In the genomic region with DNA sequence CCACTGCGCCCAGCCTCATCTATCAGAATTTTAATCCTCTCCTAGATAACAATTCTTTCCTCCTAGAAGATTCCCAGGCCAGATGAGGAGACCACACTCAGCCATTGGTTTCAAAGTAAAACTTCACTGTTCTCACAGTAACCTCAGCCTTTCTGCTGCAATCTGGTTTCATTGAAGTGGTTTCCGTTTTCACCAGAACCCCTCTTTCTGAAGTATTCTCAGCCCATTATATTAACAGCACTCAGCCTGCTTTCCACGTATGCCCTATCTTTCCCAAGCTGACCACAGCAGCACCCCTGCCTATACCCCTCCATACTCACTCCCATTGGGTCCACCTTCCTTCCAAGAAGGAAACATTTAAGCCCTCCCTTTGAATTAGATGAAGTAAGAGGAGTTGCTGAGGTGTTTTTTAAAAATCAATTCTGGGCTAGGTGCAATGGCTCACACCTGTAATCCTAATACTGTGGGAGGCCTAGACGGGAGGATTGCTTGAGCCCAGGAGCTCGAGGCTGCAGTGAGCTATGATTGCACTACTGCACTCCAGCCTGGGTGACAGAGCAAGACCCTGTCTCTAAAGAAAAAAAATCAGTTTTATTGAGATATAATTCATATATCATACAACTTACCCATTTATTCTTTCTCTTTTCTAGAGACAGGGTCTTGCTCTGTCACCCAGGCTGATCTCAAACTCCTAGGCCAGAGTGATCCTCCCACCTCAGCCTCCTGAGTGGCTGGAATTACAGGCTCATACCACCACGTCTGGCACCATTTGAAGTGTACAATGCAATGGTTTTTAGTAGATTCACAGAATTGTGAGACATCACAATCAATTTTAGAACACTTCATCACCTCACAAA, we compare ENCODE assay signal across 13 cellular contexts. TPM values are rescaled to one million over a fixed set of nuclear protein-coding genes. Genes with fewer than 3 reads are reported as not detected.
DNase-seq lines count a peak whose midpoint lies in the region; ATAC-seq, FAIRE-seq and TF ChIP-seq lines count a peak whose summit lies in the region.
"Had no signal": no experiment of that assay in that cellular context is flagged by ENCODE, and none has a peak within 500 bp of the region (broad histone marks: within the 10 kb centered on the region; RNA-seq: fewer than 3 reads in every experiment).

No MANE protein-coding gene starts in this region.

- TF ChIP-seq EP300 in K562 (IDR thresholded peaks at IDR 0.05; ENCODE audit: low read length), result no peak

- TF ChIP-seq POLR2A in breast epithelium (IDR thresholded peaks at IDR 0.05) (no peak), K562 (conservative IDR thresholded peaks at IDR 0.05) (no peak)

- H3K4me3 ChIP-seq in mammary epithelial cell (replicated peaks in 1 of 3; ENCODE audit: insufficient read depth in 1 of 3, low read depth in 2 of 3, low read length in 3 of 3), result no peak overlapping the region
- no peak overlapping the region for H3K4me3 ChIP-seq in breast epithelium
- H3K4me3 ChIP-seq in K562, result no peak overlapping the region

- BruUV-seq in mammary epithelial cell (replicated peaks; lab: Mats Ljungman, UMichigan), result no TSS peak
- no TSS peak for BruUV-seq in K562 (replicated peaks; lab: Mats Ljungman, UMichigan)

- POLR2A ChIA-PET in K562 (lab: Yijun Ruan, JAX), result interaction anchor here (0.6 to 1.1 kb wide), 2 partner anchors 19 to 27 kb away, joined by 3 read pairs; no protein-coding TSS in a partner anchor

- H2AFZ ChIP-seq in mammary epithelial cell (ENCODE audit: low read depth, low read length), result peak overlapping the region; percentile 20
- no peak overlapping the region for H2AFZ ChIP-seq in K562 (ENCODE audit: low read depth, low read length)

- peaks cover 14% of the 10 kb centered on the region for H3K4me1 Mint-ChIP-seq in mesothelial cell of epicardium

- peak; percentile 6 for FAIRE-seq in K562 (lab: Jason Lieb, UNC)
- FAIRE-seq: endometrium, islet of Langerhans had no signal

- H3K9me3 ChIP-seq in mammary epithelial cell (replicated peaks; ENCODE audit: insufficient read depth, low read length) (no peaks in the 10 kb centered on the region), breast epithelium (no peaks in the 10 kb centered on the region), K562 (replicated peaks; ENCODE audit: control insufficient read depth, insufficient read depth, low read depth, low read length) (no peaks in the 10 kb centered on the region; the same call in 1 of the 2 replicates)

- no peak for TF ChIP-seq RAD21 in K562 (CRISPR knock-in tag; conservative IDR thresholded peaks at IDR 0.05 in 1 of 2, IDR thresholded peaks at IDR 0.05 in 1 of 2)

- no peak for ATAC-seq in K562

- dilution Hi-C loops in mammary epithelial cell (cut with HindIII; ENCODE audit: low sequenced_read_pairs), result loop anchor here (5.0 kb wide), 2 partner anchors 55 to 75 kb away; no protein-coding TSS in a partner anchor

- WGBS in mammary epithelial cell (ENCODE audit: low coverage, missing lambda C conversion rate), result 94% methylated on average over 5 of the region's 6 CpGs
- 56% methylated on average over 6 of the region's 6 CpGs for WGBS in K562 (ENCODE audit: insufficient coverage, low coverage, missing lambda C conversion rate)

- H3K79me2 ChIP-seq in mammary epithelial cell (ENCODE audit: insufficient read depth, low read length) (no peaks in the 10 kb centered on the region), K562 (ENCODE audit: control insufficient read depth, insufficient read depth, low read length) (no peaks in the 10 kb centered on the region)

- H3K27me3 Mint-ChIP-seq in mesothelial cell of epicardium (ENCODE audit: low read depth), result no peaks in the 10 kb centered on the region

- H3K36me3 ChIP-seq in mammary epithelial cell (ENCODE audit: insufficient read depth, low read length), result peaks cover 2% of the 10 kb centered on the region
- H3K36me3 ChIP-seq in breast epithelium, result no peaks in the 10 kb centered on the region
- no peaks in the 10 kb centered on the region for H3K36me3 ChIP-seq in K562 (ENCODE audit: control insufficient read depth, insufficient read depth, low read length)

- no peak overlapping the region for H3K4me2 ChIP-seq in mammary epithelial cell (ENCODE audit: insufficient read depth, low read depth, low read length)
- H3K4me2 ChIP-seq in K562 (ENCODE audit: insufficient read depth, low read length), result no peak overlapping the region

- DNase-seq in mammary epithelial cell, result no peak
- no peak for DNase-seq in breast epithelium (ENCODE audit: low spot score in 2 of 2)
- peak; percentile 10 for DNase-seq in T follicular helper cell (ENCODE audit: low read depth)
- DNase-seq in K562 (ENCODE audit: extremely low read depth in 1 of 4, low spot score in 3 of 4), result no peak
- no peak for DNase-seq in NOMO-1 (lab: John Stamatoyannopoulos, UW; ENCODE audit: unreplicated experiment in 2 of 2)
- DNase-seq in mesothelial cell of epicardium (ENCODE audit: low spot score in 2 of 2, unreplicated experiment in 2 of 2), result no peak
- DNase-seq in COLO829 (ENCODE audit: low spot score), result no peak
- DNase-seq in OCI-M2 (lab: John Stamatoyannopoulos, UW; ENCODE audit: unreplicated experiment), result no peak
- DNase-seq: NCI-H1417; NCI-H510A; stimulated activated CD4-positive, alpha-beta T cell treated with anti-CD3 and anti-CD28 coated beads, Interleukin-2, amount 100 ng/mL, for 48 hours had no signal

- H3K36me3 Mint-ChIP-seq in mesothelial cell of epicardium, result no peaks in the 10 kb centered on the region

- H3K27me3 ChIP-seq in mammary epithelial cell (ENCODE audit: insufficient read depth, low read length) (no peaks in the 10 kb centered on the region), breast epithelium (no peaks in the 10 kb centered on the region), K562 (ENCODE audit: control insufficient read depth in 2 of 2, insufficient read depth in 2 of 2, low read length in 2 of 2) (no peaks in the 10 kb centered on the region)

- CTCF ChIA-PET in mammary epithelial cell (lab: Charles Lee; ENCODE audit: low non-redundant PET) (no interaction called here), K562 (lab: Yijun Ruan, JAX; ENCODE audit: low intra/inter-chr PET ratio) (no interaction called here)

- no peak overlapping the region for H3K27ac Mint-ChIP-seq in mesothelial cell of epicardium

- intact Hi-C loops in mammary epithelial cell (cut with micrococcal nuclease), result no loop called here
- intact Hi-C loops in breast epithelium (cut with DNase I; ENCODE audit: low total_unique reads), result no loop called here
- intact Hi-C loops in K562 (cut with micrococcal nuclease), result no loop called here

- no peak overlapping the region for H3K4me3 Mint-ChIP-seq in mesothelial cell of epicardium

- in situ Hi-C loops in mammary epithelial cell (cut with MboI; ENCODE audit: low sequenced_read_pairs in 2 of 2) (no loop called here), K562 (cut with MboI) (no loop called here)

- H3K27ac ChIP-seq in mammary epithelial cell (ENCODE audit: insufficient read depth, low read depth, low read length) (no peak overlapping the region), breast epithelium (no peak overlapping the region), K562 (ENCODE audit: extremely low read depth, low read depth, low read length) (no peak overlapping the region)

- no peaks in the 10 kb centered on the region for H3K9me3 Mint-ChIP-seq in mesothelial cell of epicardium

- TF ChIP-seq CTCF in mammary epithelial cell (conservative IDR thresholded peaks at IDR 0.05 in 1 of 2, IDR thresholded peaks at IDR 0.05 in 1 of 2; ENCODE audit: extremely low read depth in 1 of 2, insufficient read depth in 1 of 2, low read depth in 1 of 2, low read length in 2 of 2) (no peak), breast epithelium (IDR thresholded peaks at IDR 0.05) (no peak), K562 (IDR thresholded peaks at IDR 0.05 in 2 of 3, conservative IDR thresholded peaks at IDR 0.05 in 1 of 3; ENCODE audit: insufficient read depth in 2 of 3, low read depth in 1 of 3, low read length in 3 of 3) (no peak), mesothelial cell of epicardium (IDR thresholded peaks at IDR 0.05; ENCODE audit: unreplicated experiment) (no peak)

- no peaks in the 10 kb centered on the region for H4K20me1 ChIP-seq in mammary epithelial cell (ENCODE audit: insufficient read depth, low read length)
- no peaks in the 10 kb centered on the region for H4K20me1 ChIP-seq in K562 (replicated peaks; ENCODE audit: control insufficient read depth, insufficient read depth, low read length)

- H3K4me1 ChIP-seq in mammary epithelial cell (ENCODE audit: insufficient read depth, low read length), result peaks cover 26% of the 10 kb centered on the region
- H3K4me1 ChIP-seq in breast epithelium, result no peaks in the 10 kb centered on the region
- H3K4me1 ChIP-seq in K562 (replicated peaks in 1 of 2; ENCODE audit: control insufficient read depth in 2 of 2, insufficient read depth in 2 of 2, low read length in 2 of 2), result peaks cover 16 to 19% of the 10 kb centered on the region in 2 experiments

- no peaks in the 10 kb centered on the region for H3K9me1 ChIP-seq in K562 (ENCODE audit: control insufficient read depth, insufficient read depth, low read length)

- H3K9ac ChIP-seq in mammary epithelial cell (ENCODE audit: insufficient read depth, low read length), result peak overlapping the region; percentile 10
- no peak overlapping the region for H3K9ac ChIP-seq in K562 (ENCODE audit: insufficient read depth in 1 of 2, low read depth in 2 of 2, low read length in 2 of 2)

RNA-seq across cellular contexts. Expression of gene PLAU, which starts 11.3 kb away (rescaled TPM):
- 100 to 1,000 TPM in 1 of 2 donors, 10 to 100 TPM in 1; 85.7 to 712 TPM for total RNA-seq in mammary epithelial cell
- polyA plus RNA-seq in mammary epithelial cell, result 269 TPM
- polyA minus RNA-seq in mammary epithelial cell, result 274 TPM
- 10 to 100 TPM in 1 of 3 donors, 1 to 10 TPM in 2; 4.2 to 11.0 (median 5.2) TPM for total RNA-seq in breast epithelium
- total RNA-seq in K562 (2011; cell fraction: chromatin; rRNA removed; ENCODE audit: low replicate concordance), result 2.8 and 5.6 TPM in 2 replicates
- total RNA-seq in K562 (2011; cell fraction: nucleolus; rRNA removed), result 4.2 and 6.7 TPM in 2 replicates
- total RNA-seq in K562 (2011; cell fraction: nucleoplasm; rRNA removed), result 4.4 and 4.9 TPM in 2 replicates
- 2.1 and 2.9 TPM in 2 replicates for total RNA-seq in K562 (2014; rRNA removed)
- 3.2 and 3.3 TPM in 2 replicates for total RNA-seq in K562 (2014; rRNA removed; fragmentation: Illumina TruSeq; extraction: Trizol)
- total RNA-seq in K562 (2015; rRNA removed; fragmentation: Illumina TruSeq; extraction: Trizol), result 16.9 and 17.5 TPM in 2 replicates
- 4.1 and 4.4 TPM in 2 replicates for total RNA-seq in K562 (2021)
- 3.4 and 5.8 TPM in 2 replicates for polyA plus RNA-seq in K562 (2011; rRNA removed)
- polyA plus RNA-seq in K562 (2011; cell fraction: cytosol; rRNA removed), result 3.7 and 8.0 TPM in 2 replicates
- polyA plus RNA-seq in K562 (2011; cell fraction: nucleus; rRNA removed), result 11.6 and 17.7 TPM in 2 replicates
- polyA plus RNA-seq in K562 (2012), result 11.2 and 47.9 TPM in 2 replicates
- 4.6 and 4.9 TPM in 2 replicates for polyA plus RNA-seq in K562 (2014; fragmentation: Illumina TruSeq; extraction: Trizol)
- polyA plus RNA-seq in K562 (2014; fragmentation: Nextera tagmentation; extraction: Ambion mirVana), result 1 to 10 TPM; 2.3 to 2.5 TPM
- 2.6 and 4.2 TPM in 2 replicates for polyA plus RNA-seq in K562 (2014; rRNA removed)
- polyA minus RNA-seq in K562 (2011; rRNA and poly(A)+ RNA removed), result 2.6 and 3.6 TPM in 2 replicates
- polyA minus RNA-seq in K562 (2011; cell fraction: cytosol; rRNA and poly(A)+ RNA removed), result 1.6 and 4.6 TPM in 2 replicates
- polyA minus RNA-seq in K562 (2011; cell fraction: nucleus; rRNA and poly(A)+ RNA removed), result 1.6 and 3.4 TPM in 2 replicates
- 3.4 to 5.1 TPM (median 4.7 TPM) in 3 replicates for total RNA-seq in mesothelial cell of epicardium

RNA-seq across cellular contexts. Expression of gene CAMK2G, which starts 47.9 kb away (rescaled TPM):
- total RNA-seq in mammary epithelial cell (10 to 100 TPM; 20.1 to 20.2 TPM), breast epithelium (10 to 100 TPM; 22.6 to 28.0 (median 27.2) TPM), K562 (2014; rRNA removed) (23.4 and 26.7 TPM in 2 replicates), K562 (2014; rRNA removed; fragmentation: Illumina TruSeq; extraction: Trizol) (22.3 and 25.1 TPM in 2 replicates), K562 (2015; rRNA removed; fragmentation: Illumina TruSeq; extraction: Trizol) (32.2 and 33.2 TPM in 2 replicates), K562 (2021) (29.5 and 32.6 TPM in 2 replicates), mesothelial cell of epicardium (27.3 to 28.3 TPM (median 27.8 TPM) in 3 replicates)
- polyA plus RNA-seq in mammary epithelial cell (23.0 TPM), K562 (2011; rRNA removed) (37.5 and 41.6 TPM in 2 replicates), K562 (2014; fragmentation: Illumina TruSeq; extraction: Trizol) (35.5 and 37.9 TPM in 2 replicates), K562 (2014; fragmentation: Nextera tagmentation; extraction: Ambion mirVana) (10 to 100 TPM in 1 of 2 experiments, 1 to 10 TPM in 1; 9.0 to 10.4 TPM), K562 (2014; rRNA removed) (36.2 and 37.2 TPM in 2 replicates)
- polyA minus RNA-seq in mammary epithelial cell, result 18.3 TPM
- 79.9 and 93.7 TPM in 2 replicates for total RNA-seq in K562 (2011; cell fraction: chromatin; rRNA removed; ENCODE audit: low replicate concordance)
- total RNA-seq in K562 (2011; cell fraction: nucleolus; rRNA removed), result 44.9 and 53.3 TPM in 2 replicates
- total RNA-seq in K562 (2011; cell fraction: nucleoplasm; rRNA removed), result 65.0 and 92.5 TPM in 2 replicates
- polyA plus RNA-seq in K562 (2011; cell fraction: cytosol; rRNA removed), result 33.0 and 39.7 TPM in 2 replicates
- 69.4 and 73.5 TPM in 2 replicates for polyA plus RNA-seq in K562 (2011; cell fraction: nucleus; rRNA removed)
- 27.5 and 30.5 TPM in 2 replicates for polyA plus RNA-seq in K562 (2012)
- 31.1 and 31.9 TPM in 2 replicates for polyA minus RNA-seq in K562 (2011; rRNA and poly(A)+ RNA removed)
- 18.9 and 20.7 TPM in 2 replicates for polyA minus RNA-seq in K562 (2011; cell fraction: cytosol; rRNA and poly(A)+ RNA removed)
- polyA minus RNA-seq in K562 (2011; cell fraction: nucleus; rRNA and poly(A)+ RNA removed), result 25.0 and 38.0 TPM in 2 replicates

Comparison
In these comparisons a context has a peak if more than half of its experiments do, and no peak if none do; other contexts are left out.
1. RNA of gene PLAU, which starts 11.3 kb away (total RNA-seq): 85.7 to 712 TPM in mammary epithelial cell; 4.2 to 11.0 TPM in breast epithelium, 3.4 to 5.1 TPM in mesothelial cell of epicardium and 2.1 to 17.5 TPM in K562; every median in the first group is over 4 times any median in the second.